22 cellular contexts compared by ENCODE assay signal in the genomic region with DNA sequence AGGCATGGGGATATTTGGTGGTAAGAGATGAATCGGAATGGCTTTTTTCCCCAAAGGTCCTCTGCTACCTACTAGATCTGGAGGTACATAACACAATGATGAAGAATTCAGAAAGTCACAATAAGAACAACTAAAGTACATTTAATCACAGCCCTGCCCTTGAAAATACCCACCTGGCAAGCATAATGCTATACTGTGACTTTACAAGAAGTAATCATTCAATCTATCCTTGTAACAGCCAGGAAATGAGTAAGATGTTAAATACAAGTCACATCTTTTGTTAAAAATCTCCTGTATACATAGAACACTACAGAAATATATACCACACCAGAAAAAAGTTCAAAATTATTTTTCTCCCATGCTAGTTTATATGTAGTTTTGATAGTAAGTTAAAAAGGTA.
"Had no signal": no experiment of that assay in that cellular context is flagged by ENCODE, and none has a peak within 500 bp of the region (broad histone marks: within the 10 kb centered on the region; RNA-seq: fewer than 3 reads in every experiment).

No MANE protein-coding gene starts in this region.

- H3K27ac ChIP-seq: esophagus squamous epithelium, left lung, ovary, psoas muscle, sigmoid colon, stomach, thyroid gland, vagina had no signal

- H3K27me3 ChIP-seq: esophagus squamous epithelium, left lung, ovary, sigmoid colon, stomach, thyroid gland, vagina had no signal

- H3K36me3 ChIP-seq: esophagus squamous epithelium, left lung, ovary, sigmoid colon, stomach, thyroid gland, vagina had no signal

- H3K9me3 ChIP-seq: esophagus squamous epithelium, left lung, ovary, psoas muscle, sigmoid colon, stomach, thyroid gland, vagina had no signal

- H3K4me1 ChIP-seq: esophagus squamous epithelium, psoas muscle, sigmoid colon, stomach, thyroid gland, vagina had no signal

- DNase-seq: effector CD8-positive, alpha-beta T cell; endodermal cell; erythroblast; esophagus squamous epithelium; head of caudate nucleus; left cardiac atrium; left lung; natural killer cell; occipital lobe; ovary; posterior cingulate gyrus; psoas muscle; right cardiac atrium; sigmoid colon; stimulated activated CD4-positive, alpha-beta T cell treated with anti-CD3 and anti-CD28 coated beads, Interleukin-2, amount 100 ng/mL, for 24 hours; stimulated activated CD4-positive, alpha-beta T cell treated with anti-CD3 and anti-CD28 coated beads, Interleukin-4, amount 100 ng/mL, for 24 hours; stimulated activated naive CD4-positive, alpha-beta T cell treated with Interleukin-2 at 50 U/mL for 16 hours; stomach; thyroid gland; trophoblast cell had no signal

- H3K4me3 ChIP-seq: esophagus squamous epithelium, left lung, ovary, psoas muscle, sigmoid colon, stomach, thyroid gland, vagina had no signal

- ATAC-seq: left cardiac atrium; left lung; natural killer cell; psoas muscle; right cardiac atrium; stimulated activated effector memory CD8-positive, alpha-beta T cell treated with anti-CD3 and anti-CD28 coated beads, Interleukin-12 subunit alpha, Interleukin-12 subunit beta, amount 100 ng/mL, for 72 hours had no signal
